1 cellular context compared by ENCODE assay signal in genomic region chr3:194206375-194206774, GRCh38.
TF ChIP-seq lines count a peak whose summit lies in the region.

No MANE protein-coding gene starts in this region.

TF ChIP-seq in HepG2, 621 proteins besides CTCF, POLR2A, EP300 and RAD21 (continued from another document):
- TF ChIP-seq GPBP1L1 (CRISPR knock-in tag; IDR thresholded peaks at IDR 0.05): no peak
- no peak for TF ChIP-seq ZFP90 (CRISPR knock-in tag; IDR thresholded peaks at IDR 0.05; ENCODE audit: borderline replicate concordance)
- TF ChIP-seq TBX3 (IDR thresholded peaks at IDR 0.05; ENCODE audit: borderline replicate concordance): no peak
TF ChIP-seq in HepG2: peak in this region for 0.
